26 cellular contexts compared by ENCODE assay signal in the genomic region with DNA sequence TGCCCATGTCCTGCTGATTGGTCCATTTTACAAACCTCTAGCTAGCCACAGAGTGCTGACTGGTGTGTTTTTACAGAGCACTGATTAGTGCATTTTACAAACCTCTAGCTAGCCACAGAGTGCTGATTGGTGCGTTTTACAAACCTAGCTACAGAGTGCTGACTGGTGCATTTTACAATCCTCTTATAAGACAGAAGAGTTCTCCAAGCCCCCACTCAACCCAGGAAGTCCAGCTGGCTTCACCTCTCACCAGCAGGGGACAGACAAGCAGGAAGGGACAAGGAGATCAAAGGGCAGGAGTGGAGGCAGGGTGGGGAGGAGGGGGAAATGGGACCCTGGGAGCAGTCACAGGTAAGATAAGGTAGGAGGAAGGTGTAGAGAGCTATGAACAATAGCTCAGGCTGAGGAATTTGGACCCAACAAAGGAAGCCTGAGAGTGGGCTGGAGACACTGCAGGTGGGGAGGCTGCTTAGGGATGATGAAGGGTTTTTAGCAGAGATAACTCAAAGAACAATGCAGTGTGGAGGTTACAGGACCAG. TPM values are rescaled to one million over a fixed set of nuclear protein-coding genes. Genes with fewer than 3 reads are reported as not detected.
DNase-seq lines count a peak whose midpoint lies in the region; ATAC-seq and TF ChIP-seq lines count a peak whose summit lies in the region.
"Had no signal": no experiment of that assay in that cellular context is flagged by ENCODE, and none has a peak within 500 bp of the region (broad histone marks: within the 10 kb centered on the region; RNA-seq: fewer than 3 reads in every experiment).

No MANE protein-coding gene starts in this region.

- H4K8ac ChIP-seq in H9 (replicated peaks; ENCODE audit: insufficient read length, low read depth, low read length) = no peak overlapping the region

- peak overlapping the region; percentile 45 for H3K18ac ChIP-seq in H9 (ENCODE audit: insufficient read length, low read depth, low read length)

- H3K14ac ChIP-seq in H9 (ENCODE audit: insufficient read depth, low read length) = no peak overlapping the region

- peak; percentile 18 for DNase-seq in A172 (ENCODE audit: low spot score)
- DNase-seq in H9 = peak; percentile 81
- peak; percentile 57 for DNase-seq in WERI-Rb-1
- no peak for DNase-seq in left colon
- DNase-seq in lower leg skin (ENCODE audit: low spot score in 2 of 2) = no peak
- no peak for DNase-seq in MM.1S
- no peak for DNase-seq in HT-29 (ENCODE audit: low spot score)
- no peak for DNase-seq in G401 (ENCODE audit: low spot score)
- DNase-seq: activated CD8-positive, alpha-beta memory T cell treated with anti-CD3 and anti-CD28 coated beads, Interleukin-2, amount 50 U/mL, for 4 hours; activated naive CD4-positive, alpha-beta T cell treated with anti-CD3 and anti-CD28 coated beads, Interleukin-2, amount 50 U/mL, for 16 hours; cerebellar nuclear complex; foreskin fibroblast; HCEC 1CT; heart left ventricle; mammary epithelial cell; NCI-H1048; pancreas; right cardiac atrium; stimulated activated CD4-positive, alpha-beta T cell treated with anti-CD3 and anti-CD28 coated beads, Interleukin-12 subunit alpha, Interleukin-12 subunit beta, amount 100 ng/mL, for 4 hours; stimulated activated CD4-positive, alpha-beta T cell treated with anti-CD3 and anti-CD28 coated beads, Interleukin-2, amount 100 ng/mL, for 48 hours; T-helper 1 cell; thyroid gland had no signal

- H4K91ac ChIP-seq in H9 (ENCODE audit: insufficient read length, low read depth, low read length) = peak overlapping the region; percentile 19

- H3K27ac Mint-ChIP-seq in H9 = peak overlapping the region; percentile 90 to 94 (median 92)
- H3K27ac Mint-ChIP-seq: IgD-negative memory B cell had no signal

- peak; percentile 44; the same call in 2 of the 3 replicates for TF ChIP-seq CTCF in H9 (conservative IDR thresholded peaks at IDR 0.05)
- peak; percentile 43; the same call in 1 of the 2 replicates for TF ChIP-seq CTCF in WERI-Rb-1 (IDR thresholded peaks at IDR 0.05; ENCODE audit: low read depth, low read length)
- TF ChIP-seq CTCF in lower leg skin (IDR thresholded peaks at IDR 0.05) = no peak
- TF ChIP-seq CTCF in MM.1S (IDR thresholded peaks at IDR 0.05; ENCODE audit: low read length) = no peak

- H3K9ac ChIP-seq in H9 (ENCODE audit: extremely low read depth, insufficient read length, low read length) = no peak overlapping the region
- no peak overlapping the region for H3K9ac ChIP-seq in MM.1S (ENCODE audit: low read length)
- H3K9ac ChIP-seq: BLaER1 had no signal

- H3K9me2 ChIP-seq in MM.1S (replicated peaks; ENCODE audit: insufficient read depth, low read length) = no peaks in the 10 kb centered on the region

- no peak overlapping the region for H4K5ac ChIP-seq in H9 (ENCODE audit: insufficient read length, low read depth, low read length)

- H3K56ac ChIP-seq in H9 (ENCODE audit: insufficient read length, low read depth, low read length) = no peak overlapping the region

- no peak overlapping the region for H3K4me2 ChIP-seq in H9 (ENCODE audit: insufficient read depth, insufficient read length, low read length)
- no peak overlapping the region for H3K4me2 ChIP-seq in MM.1S (ENCODE audit: low read depth, low read length)
- H3K4me2 ChIP-seq: BLaER1 had no signal

- peaks cover 11% of the 10 kb centered on the region for H3K27me3 Mint-ChIP-seq in H9 (ENCODE audit: low read depth)
- H3K27me3 Mint-ChIP-seq: brain, IgD-negative memory B cell had no signal

- H3F3A ChIP-seq in MM.1S (ENCODE audit: insufficient read depth, low read length) = no peaks in the 10 kb centered on the region

- H3K9me3 ChIP-seq in H9 (ENCODE audit: control insufficient read depth, low read depth, low read length) (no peaks in the 10 kb centered on the region), WERI-Rb-1 (ENCODE audit: severe bottlenecking) (no peaks in the 10 kb centered on the region), MM.1S (replicated peaks; ENCODE audit: insufficient read depth, low read length) (no peaks in the 10 kb centered on the region)
- H3K9me3 ChIP-seq: BLaER1, esophagus muscularis mucosa, heart left ventricle, pancreas, thyroid gland had no signal

- intact Hi-C loops in left colon (cut with DNase I, micrococcal nuclease) = no loop called here
- intact Hi-C loops in lower leg skin (cut with DNase I; ENCODE audit: low total_unique reads) = no loop called here

- H3K4me3 Mint-ChIP-seq in H9 = peak overlapping the region; percentile 12 to 32; a peak in 2 of 5 replicates
- H3K4me3 Mint-ChIP-seq: brain, IgD-negative memory B cell had no signal

- no CpG with 5 or more reads among the region's 1 CpG for WGBS in H9 (ENCODE audit: extremely low coverage, insufficient read length, low lambda C conversion rate)
- 81 to 93% methylated on average over 1 of the region's 1 CpG for WGBS in lower leg skin, 2 donors

- no peak for TF ChIP-seq POLR2A in lower leg skin (IDR thresholded peaks at IDR 0.05)

- H3K79me2 ChIP-seq in H9 (ENCODE audit: insufficient read depth, low read length) (no peaks in the 10 kb centered on the region), MM.1S (ENCODE audit: low read length) (no peaks in the 10 kb centered on the region)

- H3K4me3 ChIP-seq in WERI-Rb-1 (ENCODE audit: low read depth, low read length) (no peak overlapping the region), lower leg skin (ENCODE audit: low read depth, poor library complexity, severe bottlenecking) (no peak overlapping the region), MM.1S (ENCODE audit: low read length) (no peak overlapping the region)
- H3K4me3 ChIP-seq: BLaER1, esophagus muscularis mucosa, heart left ventricle, pancreas, thyroid gland had no signal

- H3K9me3 Mint-ChIP-seq in H9 = peaks cover 0 to 2% of the 10 kb centered on the region in 2 experiments; a peak in 1 of 5 replicates

- peak; percentile 72 for ATAC-seq in left colon
- ATAC-seq: heart left ventricle, pancreas had no signal

- H3K4me1 ChIP-seq in H9 (ENCODE audit: insufficient read depth, low read length) = peaks cover 16% of the 10 kb centered on the region; the same call in 1 of the 2 replicates
- H3K4me1 ChIP-seq in MM.1S (ENCODE audit: low read length) = no peaks in the 10 kb centered on the region
- H3K4me1 ChIP-seq: BLaER1, heart left ventricle, thyroid gland had no signal

- H3K36me3 Mint-ChIP-seq in H9 (ENCODE audit: insufficient read depth in 1 of 3, low read depth in 3 of 3) = peaks cover 0 to 4% (median 4%) of the 10 kb centered on the region in 3 experiments; a peak in 3 of 7 replicates
- H3K36me3 Mint-ChIP-seq: brain had no signal

- H4K20me1 ChIP-seq in H9 (ENCODE audit: control insufficient read depth, insufficient read depth, insufficient read length) (no peaks in the 10 kb centered on the region), MM.1S (ENCODE audit: insufficient read depth, low read length) (no peaks in the 10 kb centered on the region)
- H4K20me1 ChIP-seq: BLaER1 had no signal

- no peak overlapping the region for H3K23ac ChIP-seq in H9 (ENCODE audit: insufficient read length, low read depth, low read length)

- no peaks in the 10 kb centered on the region for H3K23me2 ChIP-seq in H9 (ENCODE audit: insufficient read length, low read depth, low read length, poor library complexity, severe bottlenecking)

- no peak overlapping the region for H2AK5ac ChIP-seq in H9 (ENCODE audit: insufficient read length, low read length)

- in situ Hi-C loops in G401 (cut with HindIII; ENCODE audit: low sequenced_read_pairs) = loop anchor here (5.0 kb wide), 1 partner anchor 62 kb away; no protein-coding TSS in a partner anchor

- peaks cover 45 to 51% of the 10 kb centered on the region in 2 experiments for H3K4me1 Mint-ChIP-seq in H9
- H3K4me1 Mint-ChIP-seq: IgD-negative memory B cell had no signal

- H2BK15ac ChIP-seq in H9 (ENCODE audit: low read depth, low read length) = no peak overlapping the region

- H3T11ph ChIP-seq in H9 (ENCODE audit: low read length) = no peak overlapping the region

- H3K27me3 ChIP-seq in H9 (ENCODE audit: insufficient read depth, low read length) (no peaks in the 10 kb centered on the region), WERI-Rb-1 (ENCODE audit: insufficient read depth, low read depth, severe bottlenecking) (no peaks in the 10 kb centered on the region), MM.1S (replicated peaks; ENCODE audit: insufficient read depth, low read length) (no peaks in the 10 kb centered on the region)
- H3K27me3 ChIP-seq: BLaER1, esophagus muscularis mucosa, heart left ventricle, pancreas, thyroid gland had no signal

- H3K79me1 ChIP-seq in H9 (ENCODE audit: insufficient read depth, low read depth, low read length, poor library complexity, severe bottlenecking) = no peaks in the 10 kb centered on the region

- no peak overlapping the region for H2BK20ac ChIP-seq in H9 (ENCODE audit: low read depth, low read length, poor library complexity, severe bottlenecking)

- H2BK120ac ChIP-seq in H9 (ENCODE audit: low read depth, low read length, poor library complexity, severe bottlenecking) = no peak overlapping the region

- no peak overlapping the region for H2BK12ac ChIP-seq in H9 (ENCODE audit: insufficient read length, low read depth, low read length)

- H2AFZ ChIP-seq in H9 (ENCODE audit: low read length) = no peak overlapping the region
- no peak overlapping the region for H2AFZ ChIP-seq in MM.1S (ENCODE audit: low read length)

- H2BK5ac ChIP-seq in H9 (ENCODE audit: insufficient read length, low read length) = no peak overlapping the region

- no peak overlapping the region for H3K4ac ChIP-seq in H9 (ENCODE audit: low read depth, low read length)

- H3K36me3 ChIP-seq in WERI-Rb-1 = no peaks in the 10 kb centered on the region
- H3K36me3 ChIP-seq in MM.1S (replicated peaks; ENCODE audit: insufficient read depth, low read length) = no peaks in the 10 kb centered on the region
- H3K36me3 ChIP-seq: BLaER1, esophagus muscularis mucosa, heart left ventricle, pancreas, thyroid gland had no signal

- H3K27ac ChIP-seq in H9 (ENCODE audit: insufficient read length, low read depth, low read length) = no peak overlapping the region
- H3K27ac ChIP-seq in WERI-Rb-1 = 0 out of 2 replicates have a peak overlapping the region, but pooled peaks have one; percentile 18
- H3K27ac ChIP-seq in MM.1S (ENCODE audit: low read length) = no peak overlapping the region
- H3K27ac ChIP-seq: BLaER1, esophagus muscularis mucosa, heart left ventricle, pancreas, thyroid gland had no signal

RNA-seq across cellular contexts. Expression of gene SH2D6, which starts 37.1 kb away (rescaled TPM):
- 0.22 and 1.0 TPM in 2 replicates for total RNA-seq in A172 (2014; rRNA removed; shearing (Covaris generic))
- 0.61 TPM in 2 replicates for total RNA-seq in H9 (2021)
- 1 to 10 TPM; 4.7 to 6.3 TPM for total RNA-seq in left colon
- total RNA-seq in lower leg skin = not detected
- 0.08 and 0.21 TPM in 2 replicates for total RNA-seq in HT-29 (2014; rRNA removed; shearing (Covaris generic))
- not detected in 2 replicates for total RNA-seq in G401 (2014; rRNA removed; shearing (Covaris generic))
- total RNA-seq: esophagus muscularis mucosa, heart left ventricle had no signal

RNA-seq across cellular contexts. Expression of gene CAPG, which starts 45.5 kb away (rescaled TPM):
- 659 and 712 TPM in 2 replicates for total RNA-seq in A172 (2014; rRNA removed; shearing (Covaris generic))
- 72.8 and 78.8 TPM in 2 replicates for total RNA-seq in H9 (2021)
- 10 to 100 TPM; 97.7 to 98.2 TPM for total RNA-seq in left colon
- total RNA-seq in lower leg skin = 100 to 1,000 TPM; 177 to 272 (median 232) TPM
- total RNA-seq in HT-29 (2014; rRNA removed; shearing (Covaris generic)) = 460 and 472 TPM in 2 replicates
- total RNA-seq in G401 (2014; rRNA removed; shearing (Covaris generic)) = 1.0 and 5.3 TPM in 2 replicates

Comparison
In these comparisons a context has a peak if more than half of its experiments do, and no peak if none do; other contexts are left out.
1. DNase-seq: peak in A172 (single experiment), H9 (single experiment) and WERI-Rb-1 (single experiment); none in left colon (0 of 2), lower leg skin (0 of 2), MM.1S (single experiment), HT-29 (single experiment) and G401 (single experiment).
2. CTCF ChIP-seq: peak in H9 (single experiment) and WERI-Rb-1 (single experiment); none in lower leg skin (0 of 3) and MM.1S (single experiment).
3. RNA of gene CAPG, which starts 45.5 kb away (total RNA-seq): 659 to 712 TPM in A172, 460 to 472 TPM in HT-29, 177 to 272 TPM in lower leg skin, 97.7 to 98.2 TPM in left colon and 72.8 to 78.8 TPM in H9; 1.0 to 5.3 TPM in G401; every median in the first group is over 10 times any median in the second.